Comparison of ENCODE assay signal across 1 cellular context in the genomic region with DNA sequence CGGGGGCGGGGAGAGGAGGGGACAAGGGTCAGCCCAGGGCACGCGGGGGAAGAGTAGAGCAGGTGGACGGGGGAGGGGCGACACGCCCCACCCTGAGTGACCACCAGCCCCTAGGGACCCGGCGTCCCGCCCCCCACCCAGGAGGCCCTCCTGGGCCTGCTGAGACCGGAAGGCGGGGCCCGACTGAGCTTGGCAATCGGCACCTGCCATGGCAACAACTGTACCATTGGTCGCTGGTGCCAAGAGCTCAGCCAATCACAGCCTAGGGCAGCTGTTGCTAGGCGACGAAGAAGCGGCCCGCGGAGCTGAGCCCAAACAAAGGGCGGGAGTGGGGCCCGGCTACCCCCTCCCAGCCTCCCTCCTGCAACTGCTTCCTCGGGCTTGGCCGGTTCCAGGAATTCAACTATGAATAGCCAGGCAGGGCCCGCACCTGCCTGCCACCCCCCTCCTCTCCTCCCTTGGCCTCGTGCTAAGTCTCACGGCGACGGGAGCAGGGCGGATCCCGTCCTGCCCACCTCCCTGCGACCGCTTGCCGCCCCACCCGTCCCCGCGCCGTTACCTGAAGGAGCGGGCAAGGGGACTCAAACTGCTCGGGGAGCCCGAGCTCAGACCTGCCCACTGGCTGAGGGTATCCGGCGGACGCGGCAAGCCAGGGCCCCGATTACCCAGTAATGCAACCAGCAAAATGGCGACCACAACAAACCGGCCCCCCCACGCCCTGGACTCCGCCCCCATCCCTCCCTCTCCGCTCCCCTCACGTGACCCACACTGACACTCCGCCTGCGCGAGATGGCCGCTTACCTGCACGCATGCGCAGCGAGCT.
TF ChIP-seq lines count a peak whose summit lies in the region.

A gene (minus strand): TSS at position 699 of the 823 bp plus-strand sequence. CDS start 2,295 bp downstream, outside the sequence.

TF ChIP-seq in H1, 55 proteins besides CTCF, POLR2A, EP300 and RAD21 (continued from another document):
- TF ChIP-seq NANOG (IDR thresholded peaks at IDR 0.05; ENCODE audit: insufficient read depth, low read depth, low read length, poor library complexity, severe bottlenecking) (no peak), JUN (IDR thresholded peaks at IDR 0.05; ENCODE audit: low read depth, low read length) (no peak), MAFK (IDR thresholded peaks at IDR 0.05; ENCODE audit: low read depth, low read length) (no peak), CEBPB (IDR thresholded peaks at IDR 0.05; ENCODE audit: low read depth, low read length) (no peak), CHD2 (IDR thresholded peaks at IDR 0.05; ENCODE audit: low read length) (peak; percentile 84), ASH2L (IDR thresholded peaks at IDR 0.05; ENCODE audit: low read length) (peak; percentile 31), BACH1 (IDR thresholded peaks at IDR 0.05; ENCODE audit: low read length) (no peak), RBBP5 (IDR thresholded peaks at IDR 0.05; ENCODE audit: borderline replicate concordance, low read depth, low read length) (no peak), GABPA (IDR thresholded peaks at IDR 0.05; ENCODE audit: borderline replicate concordance, insufficient read depth, low read length) (no peak), POLR2AphosphoS5 (IDR thresholded peaks at IDR 0.05; ENCODE audit: low read depth, low read length) (peak; percentile 83), SAP30 (IDR thresholded peaks at IDR 0.05; ENCODE audit: insufficient read depth, insufficient replicate concordance, low read length) (peak; percentile 99), SUZ12 (IDR thresholded peaks at IDR 0.05; ENCODE audit: low read length) (no peak), SP2 (IDR thresholded peaks at IDR 0.05; ENCODE audit: low read length) (no peak), SIX5 (IDR thresholded peaks at IDR 0.05; ENCODE audit: low read depth, low read length) (no peak), KDM5A (IDR thresholded peaks at IDR 0.05; ENCODE audit: low read length) (peak; percentile 70; the same call in 1 of the 2 replicates), JUND (IDR thresholded peaks at IDR 0.05; ENCODE audit: low read length) (no peak), TEAD4 (IDR thresholded peaks at IDR 0.05; ENCODE audit: low read depth, low read length) (no peak), GTF2F1 (IDR thresholded peaks at IDR 0.05; ENCODE audit: borderline replicate concordance, low read depth, low read length) (no peak), CBX5 (IDR thresholded peaks at IDR 0.05; ENCODE audit: low read depth, low read length) (no peak), TAF7 (optimal IDR thresholded peaks at IDR 0.05; ENCODE audit: borderline replicate concordance, low read depth, low read length) (peak; percentile 37), FOSL1 (IDR thresholded peaks at IDR 0.05; ENCODE audit: insufficient read depth, low read depth, low read length) (no peak), ZNF274 (IDR thresholded peaks at IDR 0.05; ENCODE audit: borderline replicate concordance, extremely low read depth, low read length) (no peak), SP1 (IDR thresholded peaks at IDR 0.05; ENCODE audit: low read depth, low read length) (peak; percentile 94), SIN3A (conservative IDR thresholded peaks at IDR 0.05 in 1 of 2, IDR thresholded peaks at IDR 0.05 in 1 of 2; ENCODE audit: low read depth in 1 of 2, low read length in 2 of 2) (peak in 1 of 2 experiments; percentile 99), TBP (IDR thresholded peaks at IDR 0.05; ENCODE audit: low read depth, low read length) (no peak), BCL11A (IDR thresholded peaks at IDR 0.05; ENCODE audit: low read depth in 2 of 2, low read length in 2 of 2) (no peak), CHD1 (IDR thresholded peaks at IDR 0.05; ENCODE audit: low read depth, low read length) (no peak), SRF (IDR thresholded peaks at IDR 0.05; ENCODE audit: low read depth, low read length) (no peak), TAF1 (IDR thresholded peaks at IDR 0.05; ENCODE audit: low read depth, low read length) (peak; percentile 61; the same call in 1 of the 2 replicates), RNF2 (IDR thresholded peaks at IDR 0.05; ENCODE audit: borderline replicate concordance, low read depth, low read length, missing control alignments, poor library complexity, severe bottlenecking) (no peak), NRF1 (IDR thresholded peaks at IDR 0.05; ENCODE audit: low read depth, low read length) (peak; percentile 98; the same call in 1 of the 2 replicates), CBX8 (IDR thresholded peaks at IDR 0.05; ENCODE audit: borderline replicate concordance, low read depth, low read length) (no peak), RXRA (IDR thresholded peaks at IDR 0.05; ENCODE audit: insufficient read depth, low read depth, low read length) (no peak), EGR1 (IDR thresholded peaks at IDR 0.05; ENCODE audit: borderline replicate concordance, low read depth, low read length) (no peak), SIRT6 (IDR thresholded peaks at IDR 0.05; ENCODE audit: low read length) (no peak), CREB1 (IDR thresholded peaks at IDR 0.05) (peak; percentile 31), HDAC6 (IDR thresholded peaks at IDR 0.05; ENCODE audit: low read depth, low read length) (no peak), RFX5 (IDR thresholded peaks at IDR 0.05; ENCODE audit: borderline replicate concordance, low read depth, low read length) (peak; percentile 93), HDAC2 (IDR thresholded peaks at IDR 0.05; ENCODE audit: borderline replicate concordance in 1 of 2, low read depth in 2 of 2, low read length in 2 of 2) (peak in 1 of 2 experiments; percentile 98; a peak in 2 of 4 replicates), POU5F1 (IDR thresholded peaks at IDR 0.05; ENCODE audit: low read depth, low read length) (no peak), BRCA1 (IDR thresholded peaks at IDR 0.05; ENCODE audit: low read depth, low read length) (no peak), TCF12 (IDR thresholded peaks at IDR 0.05; ENCODE audit: low read depth, low read length) (no peak), YY1 (IDR thresholded peaks at IDR 0.05; ENCODE audit: low read depth, low read length) (peak; percentile 93), KDM1A (IDR thresholded peaks at IDR 0.05; ENCODE audit: borderline replicate concordance, low read length) (no peak), CTBP2 (IDR thresholded peaks at IDR 0.05; ENCODE audit: borderline replicate concordance, insufficient read depth, insufficient read length, low read length) (no peak), EZH2 (IDR thresholded peaks at IDR 0.05; ENCODE audit: low read depth, low read length, severe bottlenecking) (no peak), PHF8 (conservative IDR thresholded peaks at IDR 0.05; ENCODE audit: low read depth, low read length) (peak; percentile 61), KDM4A (IDR thresholded peaks at IDR 0.05; ENCODE audit: low read depth, low read length, severe bottlenecking) (no peak)
- TF ChIP-seq, protein P1, sequence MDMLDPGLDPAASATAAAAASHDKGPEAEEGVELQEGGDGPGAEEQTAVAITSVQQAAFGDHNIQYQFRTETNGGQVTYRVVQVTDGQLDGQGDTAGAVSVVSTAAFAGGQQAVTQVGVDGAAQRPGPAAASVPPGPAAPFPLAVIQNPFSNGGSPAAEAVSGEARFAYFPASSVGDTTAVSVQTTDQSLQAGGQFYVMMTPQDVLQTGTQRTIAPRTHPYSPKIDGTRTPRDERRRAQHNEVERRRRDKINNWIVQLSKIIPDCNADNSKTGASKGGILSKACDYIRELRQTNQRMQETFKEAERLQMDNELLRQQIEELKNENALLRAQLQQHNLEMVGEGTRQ (IDR thresholded peaks at IDR 0.05; ENCODE audit: low read length) = peak; percentile 98
- TF ChIP-seq, protein P2, sequence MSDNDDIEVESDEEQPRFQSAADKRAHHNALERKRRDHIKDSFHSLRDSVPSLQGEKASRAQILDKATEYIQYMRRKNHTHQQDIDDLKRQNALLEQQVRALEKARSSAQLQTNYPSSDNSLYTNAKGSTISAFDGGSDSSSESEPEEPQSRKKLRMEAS (IDR thresholded peaks at IDR 0.05) = peak; percentile 79
- TF ChIP-seq, protein P3, sequence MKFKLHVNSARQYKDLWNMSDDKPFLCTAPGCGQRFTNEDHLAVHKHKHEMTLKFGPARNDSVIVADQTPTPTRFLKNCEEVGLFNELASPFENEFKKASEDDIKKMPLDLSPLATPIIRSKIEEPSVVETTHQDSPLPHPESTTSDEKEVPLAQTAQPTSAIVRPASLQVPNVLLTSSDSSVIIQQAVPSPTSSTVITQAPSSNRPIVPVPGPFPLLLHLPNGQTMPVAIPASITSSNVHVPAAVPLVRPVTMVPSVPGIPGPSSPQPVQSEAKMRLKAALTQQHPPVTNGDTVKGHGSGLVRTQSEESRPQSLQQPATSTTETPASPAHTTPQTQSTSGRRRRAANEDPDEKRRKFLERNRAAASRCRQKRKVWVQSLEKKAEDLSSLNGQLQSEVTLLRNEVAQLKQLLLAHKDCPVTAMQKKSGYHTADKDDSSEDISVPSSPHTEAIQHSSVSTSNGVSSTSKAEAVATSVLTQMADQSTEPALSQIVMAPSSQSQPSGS (IDR thresholded peaks at IDR 0.05; ENCODE audit: low read length) = no peak
- TF ChIP-seq, protein P4, sequence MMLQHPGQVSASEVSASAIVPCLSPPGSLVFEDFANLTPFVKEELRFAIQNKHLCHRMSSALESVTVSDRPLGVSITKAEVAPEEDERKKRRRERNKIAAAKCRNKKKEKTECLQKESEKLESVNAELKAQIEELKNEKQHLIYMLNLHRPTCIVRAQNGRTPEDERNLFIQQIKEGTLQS (IDR thresholded peaks at IDR 0.05; ENCODE audit: insufficient read depth, low read depth, low read length) = peak; percentile 96
- TF ChIP-seq, protein P5, sequence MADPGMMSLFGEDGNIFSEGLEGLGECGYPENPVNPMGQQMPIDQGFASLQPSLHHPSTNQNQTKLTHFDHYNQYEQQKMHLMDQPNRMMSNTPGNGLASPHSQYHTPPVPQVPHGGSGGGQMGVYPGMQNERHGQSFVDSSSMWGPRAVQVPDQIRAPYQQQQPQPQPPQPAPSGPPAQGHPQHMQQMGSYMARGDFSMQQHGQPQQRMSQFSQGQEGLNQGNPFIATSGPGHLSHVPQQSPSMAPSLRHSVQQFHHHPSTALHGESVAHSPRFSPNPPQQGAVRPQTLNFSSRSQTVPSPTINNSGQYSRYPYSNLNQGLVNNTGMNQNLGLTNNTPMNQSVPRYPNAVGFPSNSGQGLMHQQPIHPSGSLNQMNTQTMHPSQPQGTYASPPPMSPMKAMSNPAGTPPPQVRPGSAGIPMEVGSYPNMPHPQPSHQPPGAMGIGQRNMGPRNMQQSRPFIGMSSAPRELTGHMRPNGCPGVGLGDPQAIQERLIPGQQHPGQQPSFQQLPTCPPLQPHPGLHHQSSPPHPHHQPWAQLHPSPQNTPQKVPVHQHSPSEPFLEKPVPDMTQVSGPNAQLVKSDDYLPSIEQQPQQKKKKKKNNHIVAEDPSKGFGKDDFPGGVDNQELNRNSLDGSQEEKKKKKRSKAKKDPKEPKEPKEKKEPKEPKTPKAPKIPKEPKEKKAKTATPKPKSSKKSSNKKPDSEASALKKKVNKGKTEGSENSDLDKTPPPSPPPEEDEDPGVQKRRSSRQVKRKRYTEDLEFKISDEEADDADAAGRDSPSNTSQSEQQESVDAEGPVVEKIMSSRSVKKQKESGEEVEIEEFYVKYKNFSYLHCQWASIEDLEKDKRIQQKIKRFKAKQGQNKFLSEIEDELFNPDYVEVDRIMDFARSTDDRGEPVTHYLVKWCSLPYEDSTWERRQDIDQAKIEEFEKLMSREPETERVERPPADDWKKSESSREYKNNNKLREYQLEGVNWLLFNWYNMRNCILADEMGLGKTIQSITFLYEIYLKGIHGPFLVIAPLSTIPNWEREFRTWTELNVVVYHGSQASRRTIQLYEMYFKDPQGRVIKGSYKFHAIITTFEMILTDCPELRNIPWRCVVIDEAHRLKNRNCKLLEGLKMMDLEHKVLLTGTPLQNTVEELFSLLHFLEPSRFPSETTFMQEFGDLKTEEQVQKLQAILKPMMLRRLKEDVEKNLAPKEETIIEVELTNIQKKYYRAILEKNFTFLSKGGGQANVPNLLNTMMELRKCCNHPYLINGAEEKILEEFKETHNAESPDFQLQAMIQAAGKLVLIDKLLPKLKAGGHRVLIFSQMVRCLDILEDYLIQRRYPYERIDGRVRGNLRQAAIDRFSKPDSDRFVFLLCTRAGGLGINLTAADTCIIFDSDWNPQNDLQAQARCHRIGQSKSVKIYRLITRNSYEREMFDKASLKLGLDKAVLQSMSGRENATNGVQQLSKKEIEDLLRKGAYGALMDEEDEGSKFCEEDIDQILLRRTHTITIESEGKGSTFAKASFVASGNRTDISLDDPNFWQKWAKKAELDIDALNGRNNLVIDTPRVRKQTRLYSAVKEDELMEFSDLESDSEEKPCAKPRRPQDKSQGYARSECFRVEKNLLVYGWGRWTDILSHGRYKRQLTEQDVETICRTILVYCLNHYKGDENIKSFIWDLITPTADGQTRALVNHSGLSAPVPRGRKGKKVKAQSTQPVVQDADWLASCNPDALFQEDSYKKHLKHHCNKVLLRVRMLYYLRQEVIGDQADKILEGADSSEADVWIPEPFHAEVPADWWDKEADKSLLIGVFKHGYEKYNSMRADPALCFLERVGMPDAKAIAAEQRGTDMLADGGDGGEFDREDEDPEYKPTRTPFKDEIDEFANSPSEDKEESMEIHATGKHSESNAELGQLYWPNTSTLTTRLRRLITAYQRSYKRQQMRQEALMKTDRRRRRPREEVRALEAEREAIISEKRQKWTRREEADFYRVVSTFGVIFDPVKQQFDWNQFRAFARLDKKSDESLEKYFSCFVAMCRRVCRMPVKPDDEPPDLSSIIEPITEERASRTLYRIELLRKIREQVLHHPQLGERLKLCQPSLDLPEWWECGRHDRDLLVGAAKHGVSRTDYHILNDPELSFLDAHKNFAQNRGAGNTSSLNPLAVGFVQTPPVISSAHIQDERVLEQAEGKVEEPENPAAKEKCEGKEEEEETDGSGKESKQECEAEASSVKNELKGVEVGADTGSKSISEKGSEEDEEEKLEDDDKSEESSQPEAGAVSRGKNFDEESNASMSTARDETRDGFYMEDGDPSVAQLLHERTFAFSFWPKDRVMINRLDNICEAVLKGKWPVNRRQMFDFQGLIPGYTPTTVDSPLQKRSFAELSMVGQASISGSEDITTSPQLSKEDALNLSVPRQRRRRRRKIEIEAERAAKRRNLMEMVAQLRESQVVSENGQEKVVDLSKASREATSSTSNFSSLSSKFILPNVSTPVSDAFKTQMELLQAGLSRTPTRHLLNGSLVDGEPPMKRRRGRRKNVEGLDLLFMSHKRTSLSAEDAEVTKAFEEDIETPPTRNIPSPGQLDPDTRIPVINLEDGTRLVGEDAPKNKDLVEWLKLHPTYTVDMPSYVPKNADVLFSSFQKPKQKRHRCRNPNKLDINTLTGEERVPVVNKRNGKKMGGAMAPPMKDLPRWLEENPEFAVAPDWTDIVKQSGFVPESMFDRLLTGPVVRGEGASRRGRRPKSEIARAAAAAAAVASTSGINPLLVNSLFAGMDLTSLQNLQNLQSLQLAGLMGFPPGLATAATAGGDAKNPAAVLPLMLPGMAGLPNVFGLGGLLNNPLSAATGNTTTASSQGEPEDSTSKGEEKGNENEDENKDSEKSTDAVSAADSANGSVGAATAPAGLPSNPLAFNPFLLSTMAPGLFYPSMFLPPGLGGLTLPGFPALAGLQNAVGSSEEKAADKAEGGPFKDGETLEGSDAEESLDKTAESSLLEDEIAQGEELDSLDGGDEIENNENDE (IDR thresholded peaks at IDR 0.05; ENCODE audit: insufficient replicate concordance, low read length) = no peak
- TF ChIP-seq, protein P6, sequence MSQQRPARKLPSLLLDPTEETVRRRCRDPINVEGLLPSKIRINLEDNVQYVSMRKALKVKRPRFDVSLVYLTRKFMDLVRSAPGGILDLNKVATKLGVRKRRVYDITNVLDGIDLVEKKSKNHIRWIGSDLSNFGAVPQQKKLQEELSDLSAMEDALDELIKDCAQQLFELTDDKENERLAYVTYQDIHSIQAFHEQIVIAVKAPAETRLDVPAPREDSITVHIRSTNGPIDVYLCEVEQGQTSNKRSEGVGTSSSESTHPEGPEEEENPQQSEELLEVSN (IDR thresholded peaks at IDR 0.05) = peak; percentile 15; the same call in 1 of the 2 replicates
